ENCODE assay signal across 8 cellular contexts in the genomic region with DNA sequence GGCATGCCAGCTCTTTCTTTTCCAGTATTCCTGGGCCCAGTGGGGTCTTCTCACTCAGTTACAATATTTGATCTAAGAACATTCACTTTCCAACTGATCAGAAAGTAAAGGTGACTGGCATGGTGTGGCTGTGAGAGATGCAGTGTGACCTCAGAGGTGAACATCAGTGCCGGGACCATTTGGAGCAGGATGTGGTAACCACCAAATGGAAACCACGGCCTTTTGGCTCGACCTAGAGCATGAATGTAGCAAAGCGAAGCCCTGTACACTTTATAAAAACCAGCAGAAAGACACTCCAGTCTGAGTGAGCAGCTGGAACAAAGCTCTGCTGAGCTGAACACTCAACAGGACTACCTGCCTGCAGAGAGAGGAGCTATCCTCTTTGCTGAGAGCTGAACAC. TPM values are rescaled to one million over a fixed set of nuclear protein-coding genes. Genes with fewer than 3 reads are reported as not detected.
A peak's percentile ranks its signal among the peaks of the same experiment; 100 is the strongest.
DNase-seq lines count a peak whose midpoint lies in the region; ATAC-seq and TF ChIP-seq lines count a peak whose summit lies in the region.
"Not testable (repeated sequence)": the region's sequence is repeated elsewhere in the genome, so short reads cannot be mapped to it uniquely, and the experiment has no call there.

No MANE protein-coding gene starts in this region.

- DNase-seq in CD4-positive, alpha-beta memory T cell, result peak; percentile 66 to 76 (median 70)
- DNase-seq in NK-92 treated with Interleukin-12 subunit alpha and Interleukin-12 subunit beta, amount 100 ng/mL, for 24 hours (lab: John Stamatoyannopoulos, UW), result peak; percentile 13
- peak; percentile 73 for DNase-seq in activated CD4-positive, alpha-beta T cell treated with anti-CD3 and anti-CD28 coated beads for 36 hours
- peak; percentile 38 for DNase-seq in activated T-cell treated with anti-CD3 and anti-CD28 coated beads, Interleukin-2, amount 50 U/mL, for 1 hour
- DNase-seq in activated naive CD4-positive, alpha-beta T cell treated with anti-CD3 and anti-CD28 coated beads, Interleukin-2, amount 10 ng/mL, durations not matched to agents 7 days and 5 days, result peak; percentile 85
- not testable (repeated sequence) for DNase-seq in esophagus squamous epithelium (lab: John Stamatoyannopoulos, UW)
- peak; percentile 62 for DNase-seq in stimulated activated CD4-positive, alpha-beta T cell treated with anti-CD3 and anti-CD28 coated beads, Interleukin-15, amount 100 ng/mL, for 24 hours
- DNase-seq in stimulated activated naive CD4-positive, alpha-beta T cell treated with Interleukin-2 at 50 U/mL for 16 hours (lab: John Stamatoyannopoulos, UW), result peak; percentile 19

- H3K9me3 Mint-ChIP-seq in CD4-positive, alpha-beta memory T cell; activated CD4-positive, alpha-beta T cell treated with anti-CD3 and anti-CD28 coated beads for 36 hours (ENCODE audit: low read depth); activated naive CD4-positive, alpha-beta T cell treated with anti-CD3 and anti-CD28 coated beads, Interleukin-2, amount 10 ng/mL, durations not matched to agents 7 days and 5 days: not testable (repeated sequence)

- TF ChIP-seq POLR2A in esophagus squamous epithelium (IDR thresholded peaks at IDR 0.05), result not testable (repeated sequence)

- peaks cover 36 to 75% (median 53%) of the 10 kb centered on the region in 4 donors for H3K4me1 Mint-ChIP-seq in CD4-positive, alpha-beta memory T cell
- peaks cover 44% of the 10 kb centered on the region for H3K4me1 Mint-ChIP-seq in activated CD4-positive, alpha-beta T cell treated with anti-CD3 and anti-CD28 coated beads for 36 hours
- peaks cover 58% of the 10 kb centered on the region for H3K4me1 Mint-ChIP-seq in activated naive CD4-positive, alpha-beta T cell treated with anti-CD3 and anti-CD28 coated beads, Interleukin-2, amount 10 ng/mL, durations not matched to agents 7 days and 5 days

- not testable (repeated sequence) for H3K9me3 ChIP-seq in CD4-positive, alpha-beta memory T cell (ENCODE audit: control insufficient read depth in 1 of 2, low read length in 2 of 2); esophagus squamous epithelium

- H3K4me3 Mint-ChIP-seq in CD4-positive, alpha-beta memory T cell, result peak overlapping the region; percentile 43 to 87 (median 59)
- H3K4me3 Mint-ChIP-seq in activated CD4-positive, alpha-beta T cell treated with anti-CD3 and anti-CD28 coated beads for 36 hours; activated naive CD4-positive, alpha-beta T cell treated with anti-CD3 and anti-CD28 coated beads, Interleukin-2, amount 10 ng/mL, durations not matched to agents 7 days and 5 days: not testable (repeated sequence)

- H3K27me3 Mint-ChIP-seq in CD4-positive, alpha-beta memory T cell; activated CD4-positive, alpha-beta T cell treated with anti-CD3 and anti-CD28 coated beads for 36 hours: not testable (repeated sequence)
- peaks cover 10% of the 10 kb centered on the region for H3K27me3 Mint-ChIP-seq in activated naive CD4-positive, alpha-beta T cell treated with anti-CD3 and anti-CD28 coated beads, Interleukin-2, amount 10 ng/mL, durations not matched to agents 7 days and 5 days

- not testable (repeated sequence) for H3K27ac ChIP-seq in CD4-positive, alpha-beta memory T cell (ENCODE audit: low read depth, low read length)
- peak overlapping the region in 3 of 4 donors; percentile 88 to 97 (median 94) for H3K27ac ChIP-seq in esophagus squamous epithelium

- H3K27me3 ChIP-seq in CD4-positive, alpha-beta memory T cell (ENCODE audit: insufficient read depth, low read length); esophagus squamous epithelium: not testable (repeated sequence)

- H3K4me3 ChIP-seq in CD4-positive, alpha-beta memory T cell (ENCODE audit: low read length in 2 of 2); esophagus squamous epithelium: not testable (repeated sequence)

- H3K36me3 Mint-ChIP-seq in CD4-positive, alpha-beta memory T cell, result peaks cover 5 to 38% of the 10 kb centered on the region in 2 donors
- H3K36me3 Mint-ChIP-seq in activated CD4-positive, alpha-beta T cell treated with anti-CD3 and anti-CD28 coated beads for 36 hours (ENCODE audit: low read depth), result not testable (repeated sequence)
- peaks cover 17% of the 10 kb centered on the region for H3K36me3 Mint-ChIP-seq in activated naive CD4-positive, alpha-beta T cell treated with anti-CD3 and anti-CD28 coated beads, Interleukin-2, amount 10 ng/mL, durations not matched to agents 7 days and 5 days

- H3K36me3 ChIP-seq in CD4-positive, alpha-beta memory T cell (ENCODE audit: insufficient read depth, low read length), result not testable (repeated sequence)
- peaks cover 4 to 47% (median 7%) of the 10 kb centered on the region in 3 donors for H3K36me3 ChIP-seq in esophagus squamous epithelium

- WGBS in esophagus squamous epithelium, 2 donors, result 46 to 63% methylated on average over 4 of the region's 4 CpGs

- peaks cover 48% of the 10 kb centered on the region for H3K4me1 ChIP-seq in CD4-positive, alpha-beta memory T cell (ENCODE audit: insufficient read depth, low read length)
- peaks cover 31 to 94% (median 53%) of the 10 kb centered on the region in 3 donors for H3K4me1 ChIP-seq in esophagus squamous epithelium

- TF ChIP-seq CTCF in esophagus squamous epithelium (IDR thresholded peaks at IDR 0.05), result not testable (repeated sequence)

- H3K27ac Mint-ChIP-seq in CD4-positive, alpha-beta memory T cell, result peak overlapping the region; percentile 47 to 84 (median 72)
- not testable (repeated sequence) for H3K27ac Mint-ChIP-seq in activated CD4-positive, alpha-beta T cell treated with anti-CD3 and anti-CD28 coated beads for 36 hours
- H3K27ac Mint-ChIP-seq in activated naive CD4-positive, alpha-beta T cell treated with anti-CD3 and anti-CD28 coated beads, Interleukin-2, amount 10 ng/mL, durations not matched to agents 7 days and 5 days, result peak overlapping the region; percentile 76

- POLR2A ChIA-PET in CD4-positive, alpha-beta memory T cell (lab: Charles Lee; ENCODE audit: partially characterized antibody), result interaction anchor here (1.0 to 2.1 kb wide), 8 partner anchors 19 to 141 kb away, joined by 3 to 6 read pairs (median 4); a partner anchor contains a TSS
- POLR2A ChIA-PET in activated CD4-positive, alpha-beta T cell treated with anti-CD3 and anti-CD28 coated beads for 36 hours (lab: Charles Lee), result interaction anchor here (1.0 to 1.3 kb wide), 2 partner anchors 18 to 57 kb away, joined by 4 to 7 read pairs; a partner anchor contains a TSS

- intact Hi-C loops in CD4-positive, alpha-beta memory T cell (cut with micrococcal nuclease); activated CD4-positive, alpha-beta T cell treated with anti-CD3 and anti-CD28 coated beads for 36 hours (cut with DNase I, micrococcal nuclease); esophagus squamous epithelium (cut with DNase I): not testable (repeated sequence)

- CTCF ChIA-PET in CD4-positive, alpha-beta memory T cell (lab: Charles Lee; ENCODE audit: partially characterized antibody), result interaction anchor here (0.5 to 1.7 kb wide), 9 partner anchors 14 to 221 kb away, joined by 3 to 16 read pairs (median 4); a partner anchor contains a TSS
- CTCF ChIA-PET in activated CD4-positive, alpha-beta T cell treated with anti-CD3 and anti-CD28 coated beads for 36 hours (lab: Charles Lee), result interaction anchor here (0.6 to 2.4 kb wide), 4 partner anchors 19 to 1748 kb away, joined by 3 to 14 read pairs (median 3); a partner anchor contains a TSS
- CTCF ChIA-PET in activated naive CD4-positive, alpha-beta T cell treated with anti-CD3 and anti-CD28 coated beads, Interleukin-2, amount 10 ng/mL, durations not matched to agents 7 days and 5 days (lab: Charles Lee), result interaction anchor here (1.0 to 2.5 kb wide), 11 partner anchors 16 to 273 kb away, joined by 3 to 16 read pairs (median 4); a partner anchor contains a TSS

- ATAC-seq in activated CD4-positive, alpha-beta T cell treated with anti-CD3 and anti-CD28 coated beads for 36 hours, result peak; percentile 34

RNA-seq across cellular contexts. Expression of a gene that starts 3.4 kb away (rescaled TPM):
- total RNA-seq in CD4-positive, alpha-beta memory T cell, result 10 to 100 TPM; 75.0 to 78.5 TPM
- 10 to 100 TPM; 18.7 to 28.0 TPM for polyA plus RNA-seq in CD4-positive, alpha-beta memory T cell
- 10 to 100 TPM; 17.1 to 17.6 TPM for total RNA-seq in activated CD4-positive, alpha-beta T cell treated with anti-CD3 and anti-CD28 coated beads for 36 hours
- 10 to 100 TPM; 20.4 to 36.9 (median 30.5) TPM for total RNA-seq in esophagus squamous epithelium

RNA-seq across cellular contexts. Expression of a gene that starts 7.4 kb away (rescaled TPM):
- total RNA-seq in CD4-positive, alpha-beta memory T cell, result 10 to 100 TPM; 64.5 to 64.9 TPM
- polyA plus RNA-seq in CD4-positive, alpha-beta memory T cell, result 1 to 10 TPM; 1.5 to 2.8 TPM
- total RNA-seq in activated CD4-positive, alpha-beta T cell treated with anti-CD3 and anti-CD28 coated beads for 36 hours, result 1 to 10 TPM; 5.0 to 6.9 TPM
- total RNA-seq in esophagus squamous epithelium, result 10 to 100 TPM; 26.5 to 58.9 (median 39.7) TPM

RNA-seq across cellular contexts. Expression of a gene that starts 57.0 kb away (rescaled TPM):
- total RNA-seq in CD4-positive, alpha-beta memory T cell, result 10 to 100 TPM; 39.7 to 42.6 TPM
- polyA plus RNA-seq in CD4-positive, alpha-beta memory T cell, result 1 to 10 TPM in 1 of 2 donors, under 1 TPM in 1; 0.87 to 3.8 TPM
- 10 to 100 TPM; 16.1 to 19.0 TPM for total RNA-seq in activated CD4-positive, alpha-beta T cell treated with anti-CD3 and anti-CD28 coated beads for 36 hours
- 10 to 100 TPM; 18.4 to 37.6 (median 29.8) TPM for total RNA-seq in esophagus squamous epithelium
